In the genomic region with DNA sequence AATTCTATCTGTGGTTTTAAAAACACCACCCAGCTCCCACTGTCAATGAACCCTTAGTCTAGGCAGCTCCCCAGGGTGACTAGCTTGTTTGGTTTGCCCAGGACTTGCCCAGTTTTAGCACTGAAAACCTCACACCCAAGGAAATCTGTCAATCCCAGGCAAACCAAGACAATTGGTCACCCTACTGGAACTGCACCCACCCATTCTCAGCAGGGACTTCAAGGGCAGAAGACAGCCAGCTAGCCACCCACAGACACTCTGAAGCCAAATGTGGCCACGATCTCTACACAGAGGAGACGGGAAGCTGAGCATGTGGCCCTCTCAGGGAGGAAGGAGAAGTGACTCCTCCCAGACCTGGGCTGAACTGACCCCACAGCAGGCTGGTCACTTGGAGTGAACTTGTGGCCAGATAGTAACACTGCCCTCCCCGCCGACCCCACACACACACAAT, we compare ENCODE assay signal across 21 cellular contexts.
A peak's percentile ranks its signal among the peaks of the same experiment; 100 is the strongest.
DNase-seq lines count a peak whose midpoint lies in the region; ATAC-seq, FAIRE-seq and TF ChIP-seq lines count a peak whose summit lies in the region.
"Had no signal": no experiment of that assay in that cellular context is flagged by ENCODE, and none has a peak within 500 bp of the region (broad histone marks: within the 10 kb centered on the region; RNA-seq: fewer than 3 reads in every experiment).

No MANE protein-coding gene starts in this region.

- H2AFZ ChIP-seq in IMR-90 (replicated peaks; ENCODE audit: low read length, poor library complexity) (no peak overlapping the region), keratinocyte (ENCODE audit: control insufficient read depth, low read length) (peak overlapping the region; percentile 64), hepatocyte (no peak overlapping the region)

- H2BK20ac ChIP-seq in IMR-90 (ENCODE audit: low read depth, low read length), result peak overlapping the region; percentile 79

- dilution Hi-C loops in IMR-90 (cut with HindIII; ENCODE audit: low sequenced_read_pairs, unreplicated experiment), result no loop called here
- dilution Hi-C loops in keratinocyte (cut with MboI; ENCODE audit: extremely low pct_ligation_motif_present, low sequenced_read_pairs), result no loop called here

- H4K8ac ChIP-seq in IMR-90 (ENCODE audit: low read depth in 2 of 2, low read length in 2 of 2), result peak overlapping the region in 1 of 2 experiments; percentile 15; a peak in 1 of 4 replicates

- H3K4me1 ChIP-seq in IMR-90 (ENCODE audit: control insufficient read depth, insufficient read depth, low read length) (peaks cover 4% of the 10 kb centered on the region; the same call in 1 of the 2 replicates), keratinocyte (ENCODE audit: control insufficient read depth, extremely low read depth, insufficient read depth, low read length) (peaks cover 59% of the 10 kb centered on the region), upper lobe of left lung (no peaks in the 10 kb centered on the region), sigmoid colon (peaks cover 0 to 22% (median 18%) of the 10 kb centered on the region in 4 donors), hepatocyte (ENCODE audit: insufficient read depth) (no peaks in the 10 kb centered on the region)
- H3K4me1 ChIP-seq: left lung had no signal

- no peak overlapping the region for H3K27ac ChIP-seq in IMR-90 (ENCODE audit: insufficient read depth, low read length)
- peak overlapping the region; percentile 79 for H3K27ac ChIP-seq in keratinocyte (ENCODE audit: control insufficient read depth, insufficient read depth, low read length)
- no peak overlapping the region for H3K27ac ChIP-seq in upper lobe of left lung
- no peak overlapping the region for H3K27ac ChIP-seq in sigmoid colon
- no peak overlapping the region for H3K27ac ChIP-seq in hepatocyte
- H3K27ac ChIP-seq: left lung, thoracic aorta had no signal

- peak overlapping the region; percentile 6; the same call in 1 of the 3 replicates for H2BK15ac ChIP-seq in IMR-90 (ENCODE audit: low read depth, low read length)

- CTCF ChIA-PET in IMR-90 (lab: Yijun Ruan, JAX), result no interaction called here

- H3K27me3 ChIP-seq in IMR-90 (ENCODE audit: control insufficient read depth, insufficient read depth, low read length), result 0 out of 2 replicates have a peak, but pooled peaks cover 4% of the 10 kb centered on the region
- H3K27me3 ChIP-seq in keratinocyte (ENCODE audit: control insufficient read depth, extremely low read depth, insufficient read depth, low read length), result no peaks in the 10 kb centered on the region
- no peaks in the 10 kb centered on the region for H3K27me3 ChIP-seq in upper lobe of left lung
- H3K27me3 ChIP-seq in sigmoid colon, result no peaks in the 10 kb centered on the region
- no peaks in the 10 kb centered on the region for H3K27me3 ChIP-seq in hepatocyte

- TF ChIP-seq CTCF in IMR-90 (conservative IDR thresholded peaks at IDR 0.05; ENCODE audit: low read depth, low read length) (no peak), keratinocyte (optimal IDR thresholded peaks at IDR 0.05 in 1 of 3, IDR thresholded peaks at IDR 0.05 in 1 of 3, conservative IDR thresholded peaks at IDR 0.05 in 1 of 3; ENCODE audit: extremely low read depth in 1 of 3, insufficient read depth in 2 of 3, low read length in 3 of 3) (no peak), upper lobe of left lung (IDR thresholded peaks at IDR 0.05) (no peak), sigmoid colon (IDR thresholded peaks at IDR 0.05) (no peak), hepatocyte (IDR thresholded peaks at IDR 0.05; ENCODE audit: poor library complexity) (no peak), GM10266 (IDR thresholded peaks at IDR 0.05; ENCODE audit: control insufficient read depth, insufficient read depth, low read depth, missing control alignments) (no peak)

- H4K5ac ChIP-seq in IMR-90 (ENCODE audit: low read depth, low read length), result no peak overlapping the region

- no peak overlapping the region for H2BK5ac ChIP-seq in IMR-90 (ENCODE audit: low read depth, low read length, poor library complexity, severe bottlenecking)

- no TSS peak for BruUV-seq in IMR-90 (replicated peaks; lab: Mats Ljungman, UMichigan)

- DNase-seq in IMR-90 (no peak), NCI-H226 (peak; percentile 8), keratinocyte (ENCODE audit: low read depth, low spot score) (peak; percentile 81), upper lobe of left lung (peak in 1 of 2 donors; percentile 24), sigmoid colon (no peak), hepatocyte (ENCODE audit: low spot score) (no peak), GM10266 (ENCODE audit: extremely low spot score) (no peak)
- DNase-seq: activated naive CD4-positive, alpha-beta T cell; AML-193; amniotic stem cell; central memory CD4-positive, alpha-beta T cell; COR-L47; effector CD4-positive, alpha-beta T cell; mucosa of descending colon; NCI-H748 treated with DMSO at 0.1 percent for 48 hours; PC-3; stimulated activated CD4-positive, alpha-beta T cell treated with anti-CD3 and anti-CD28 coated beads, Interleukin-15, amount 100 ng/mL, for 24 hours had no signal

- intact Hi-C loops in IMR-90 (cut with micrococcal nuclease) (no loop called here), sigmoid colon (cut with DNase I) (no loop called here)

- H2AK9ac ChIP-seq in IMR-90 (replicated peaks; ENCODE audit: low read depth, low read length, poor library complexity), result no peak overlapping the region

- no peaks in the 10 kb centered on the region for H3K9me3 ChIP-seq in IMR-90 (ENCODE audit: control insufficient read depth, insufficient read depth, low read length)
- no peaks in the 10 kb centered on the region for H3K9me3 ChIP-seq in keratinocyte (ENCODE audit: control insufficient read depth, low read depth, low read length)
- H3K9me3 ChIP-seq in upper lobe of left lung, result no peaks in the 10 kb centered on the region
- no peaks in the 10 kb centered on the region for H3K9me3 ChIP-seq in sigmoid colon
- no peaks in the 10 kb centered on the region for H3K9me3 ChIP-seq in hepatocyte (ENCODE audit: low read depth)
- H3K9me3 ChIP-seq: left lung, mucosa of descending colon, thoracic aorta had no signal

- H3K9me1 ChIP-seq in IMR-90 (ENCODE audit: insufficient read depth, low read length), result peaks cover 8% of the 10 kb centered on the region
- no peaks in the 10 kb centered on the region for H3K9me1 ChIP-seq in keratinocyte (ENCODE audit: control insufficient read depth, extremely low read depth, insufficient read depth, low read length)

- 0 out of 2 replicates have a peak overlapping the region, but pooled peaks have one; percentile 37 for H3K14ac ChIP-seq in IMR-90 (replicated peaks; ENCODE audit: low read depth, low read length)

- no peaks in the 10 kb centered on the region for H4K20me1 ChIP-seq in IMR-90 (ENCODE audit: insufficient read depth, low read length)
- no peaks in the 10 kb centered on the region for H4K20me1 ChIP-seq in keratinocyte (ENCODE audit: control insufficient read depth, extremely low read depth, insufficient read depth, low read length)
- H4K20me1 ChIP-seq in hepatocyte (ENCODE audit: insufficient read depth, poor library complexity, severe bottlenecking), result no peaks in the 10 kb centered on the region

- FAIRE-seq in keratinocyte (lab: Jason Lieb, UNC), result peak; percentile 75
- FAIRE-seq: H54 had no signal

- H2BK120ac ChIP-seq in IMR-90 (ENCODE audit: low read depth, low read length), result peak overlapping the region; percentile 56

- no peak overlapping the region for H3K23ac ChIP-seq in IMR-90 (ENCODE audit: low read depth, low read length)

- H3K18ac ChIP-seq in IMR-90 (ENCODE audit: low read depth, low read length), result no peak overlapping the region

- TF ChIP-seq POLR2A in IMR-90 (IDR thresholded peaks at IDR 0.05; ENCODE audit: low read depth, low read length), result no peak
- TF ChIP-seq POLR2A in upper lobe of left lung (IDR thresholded peaks at IDR 0.05), result no peak
- no peak for TF ChIP-seq POLR2A in sigmoid colon (IDR thresholded peaks at IDR 0.05)

- peak overlapping the region; percentile 52 for H3K4ac ChIP-seq in IMR-90 (ENCODE audit: low read depth, low read length)

- H3K9me2 ChIP-seq in hepatocyte (replicated peaks; ENCODE audit: insufficient read depth), result no peaks in the 10 kb centered on the region

- H4K91ac ChIP-seq in IMR-90 (ENCODE audit: insufficient read depth, low read depth, low read length), result peak overlapping the region; percentile 41; the same call in 1 of the 2 replicates

- H3K36me3 ChIP-seq in IMR-90 (ENCODE audit: control insufficient read depth, insufficient read depth, low read length) (no peaks in the 10 kb centered on the region), keratinocyte (ENCODE audit: control insufficient read depth in 2 of 2, extremely low read depth in 1 of 2, insufficient read depth in 2 of 2, low read length in 2 of 2) (no peaks in the 10 kb centered on the region), upper lobe of left lung (no peaks in the 10 kb centered on the region), sigmoid colon (no peaks in the 10 kb centered on the region), hepatocyte (replicated peaks; ENCODE audit: insufficient read depth, low read depth) (no peaks in the 10 kb centered on the region)
- H3K36me3 ChIP-seq: left lung, thoracic aorta had no signal

- no peak for TF ChIP-seq RAD21 in IMR-90 (IDR thresholded peaks at IDR 0.05; ENCODE audit: low read length)

- TF ChIP-seq EP300 in upper lobe of left lung (IDR thresholded peaks at IDR 0.05) (no peak), sigmoid colon (IDR thresholded peaks at IDR 0.05) (no peak)

- WGBS in IMR-90 (ENCODE audit: extremely low coverage in 2 of 2, insufficient read length in 1 of 2), 2 experiments, result 40% methylated on average over 2 of the region's 4 CpGs; no CpG with 5 or more reads in 1 of the 2 experiments
- 63 to 72% methylated on average over 4 of the region's 4 CpGs for WGBS in upper lobe of left lung, 2 donors
- WGBS in sigmoid colon, 2 donors, result 77 to 81% methylated on average over 4 of the region's 4 CpGs
- 63% methylated on average over 4 of the region's 4 CpGs for WGBS in hepatocyte (ENCODE audit: low lambda C conversion rate, missing lambda C conversion rate)

- H3K4me3 ChIP-seq in IMR-90 (ENCODE audit: insufficient read depth, low read depth, low read length) (no peak overlapping the region), keratinocyte (ENCODE audit: control insufficient read depth in 2 of 3, extremely low read depth in 1 of 3, insufficient read depth in 2 of 3, low read depth in 1 of 3, low read length in 3 of 3) (no peak overlapping the region), upper lobe of left lung (no peak overlapping the region), sigmoid colon (no peak overlapping the region), hepatocyte (no peak overlapping the region)
- H3K4me3 ChIP-seq: left lung, mucosa of descending colon, thoracic aorta had no signal

- in situ Hi-C loops in IMR-90 (cut with MboI; ENCODE audit: low sequenced_read_pairs), result loop anchor here (25.0 kb wide), 1 partner anchor 1337 kb away; no protein-coding TSS in a partner anchor

- no peak overlapping the region for H3K56ac ChIP-seq in IMR-90 (ENCODE audit: extremely low read depth, insufficient read depth, low read length)

- ATAC-seq in IMR-90 (ENCODE audit: low read depth), result no peak
- ATAC-seq in upper lobe of left lung (ENCODE audit: low FRiP score in 2 of 2), result peak; percentile 47 to 59
- ATAC-seq: left lung; mucosa of descending colon; PC-3; stimulated activated memory B cell treated with anti-CD40 and anti-IgM and Interleukin-4, amounts not matched to agents 10 μg/mL and 1 μg/mL and 100 μg/mL, for 72 hours had no signal

- no peaks in the 10 kb centered on the region for H3K79me2 ChIP-seq in keratinocyte (ENCODE audit: control insufficient read depth, insufficient read depth, low read length)
- H3K79me2 ChIP-seq in hepatocyte, result no peaks in the 10 kb centered on the region

- H3K4me2 ChIP-seq in IMR-90 (ENCODE audit: low read depth, low read length) (no peak overlapping the region), keratinocyte (ENCODE audit: control insufficient read depth, extremely low read depth, insufficient read depth, low read depth, low read length) (peak overlapping the region; percentile 23), hepatocyte (no peak overlapping the region)

- H2AK5ac ChIP-seq in IMR-90 (ENCODE audit: low read depth, low read length), result peak overlapping the region; percentile 61; the same call in 1 of the 2 replicates

- H3K79me1 ChIP-seq in IMR-90 (ENCODE audit: low read depth in 1 of 2, low read length in 2 of 2), result no peaks in the 10 kb centered on the region

- H3K9ac ChIP-seq in IMR-90 (ENCODE audit: low read depth, low read length), result no peak overlapping the region
- H3K9ac ChIP-seq in keratinocyte (ENCODE audit: control insufficient read depth, extremely low read depth, insufficient read depth, low read length), result peak overlapping the region; percentile 46

- POLR2A ChIA-PET in IMR-90 (lab: Charles Lee; ENCODE audit: unreplicated experiment), result no interaction called here

Comparison
In these comparisons a context has a peak if more than half of its experiments do, and no peak if none do; other contexts are left out.
1. DNase-seq: peak in NCI-H226 (single experiment) and keratinocyte (single experiment); none in IMR-90 (single experiment), sigmoid colon (single experiment), hepatocyte (single experiment) and GM10266 (single experiment).